26 cellular contexts compared by ENCODE assay signal in the genomic region with DNA sequence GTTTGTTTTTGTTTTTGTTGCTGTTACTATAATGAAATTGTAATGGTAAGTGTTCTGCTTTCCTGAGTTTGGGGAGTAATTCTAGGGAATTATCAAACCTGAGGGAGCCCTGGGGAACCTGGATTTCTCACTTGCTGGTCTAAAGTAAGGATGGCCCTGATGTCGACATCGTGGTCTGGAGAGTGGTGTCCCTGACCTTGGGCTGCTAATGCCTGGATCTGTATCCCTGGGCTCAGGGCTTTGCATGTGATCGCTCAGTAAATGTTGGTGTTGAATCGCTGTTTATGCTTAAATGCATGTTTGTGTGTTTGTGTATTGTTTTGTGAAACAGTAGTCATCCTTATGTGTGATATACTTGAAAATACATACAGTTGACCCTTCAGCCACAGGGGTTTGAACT. TPM values are rescaled to one million over a fixed set of nuclear protein-coding genes. Genes with fewer than 3 reads are reported as not detected.
DNase-seq lines count a peak whose midpoint lies in the region; ATAC-seq and TF ChIP-seq lines count a peak whose summit lies in the region.
"Had no signal": no experiment of that assay in that cellular context is flagged by ENCODE, and none has a peak within 500 bp of the region (broad histone marks: within the 10 kb centered on the region; RNA-seq: fewer than 3 reads in every experiment).

No MANE protein-coding gene starts in this region.

- H3K27me3 ChIP-seq in endodermal cell (ENCODE audit: control insufficient read depth, insufficient read depth, low read length, poor library complexity, severe bottlenecking), result no peaks in the 10 kb centered on the region
- H3K27me3 ChIP-seq: BE2C, SJCRH30 had no signal

- peaks cover 41% of the 10 kb centered on the region for H3K36me3 ChIP-seq in endodermal cell (ENCODE audit: control insufficient read depth, insufficient read depth, low read length)
- H3K36me3 ChIP-seq: BE2C had no signal

- no peak for TF ChIP-seq CTCF in NB4 (IDR thresholded peaks at IDR 0.05; ENCODE audit: low read depth, low read length)
- TF ChIP-seq CTCF in endodermal cell (conservative IDR thresholded peaks at IDR 0.05), result no peak
- no peak for TF ChIP-seq CTCF in chondrocyte (IDR thresholded peaks at IDR 0.05)

- H3K4me3 ChIP-seq in NB4 (ENCODE audit: low read depth, low read length) (peak overlapping the region; percentile 1), endodermal cell (ENCODE audit: low read length) (no peak overlapping the region)
- H3K4me3 ChIP-seq: GM12878, SJCRH30 had no signal

- H3K27ac ChIP-seq in endodermal cell (ENCODE audit: low read depth, low read length), result no peak overlapping the region
- H3K27ac ChIP-seq: HL-60, SJCRH30 had no signal

- H3K27me3 Mint-ChIP-seq in stimulated activated naive CD8-positive, alpha-beta T cell treated with anti-CD3 and anti-CD28 coated beads, Interleukin-15, amount 100 ng/mL, for 72 hours, result no peaks in the 10 kb centered on the region
- H3K27me3 Mint-ChIP-seq in endodermal cell (ENCODE audit: insufficient read depth) (no peaks in the 10 kb centered on the region), chondrocyte (ENCODE audit: low read depth) (no peaks in the 10 kb centered on the region)
- H3K27me3 Mint-ChIP-seq: CD4-positive, CD25-positive, alpha-beta regulatory T cell had no signal

- H3K4me3 Mint-ChIP-seq in stimulated activated naive CD8-positive, alpha-beta T cell treated with anti-CD3 and anti-CD28 coated beads, Interleukin-15, amount 100 ng/mL, for 72 hours, result no peak overlapping the region
- H3K4me3 Mint-ChIP-seq in endodermal cell (no peak overlapping the region), chondrocyte (ENCODE audit: unreplicated experiment) (no peak overlapping the region)

- no peak for TF ChIP-seq POLR2A in NB4 (IDR thresholded peaks at IDR 0.05; ENCODE audit: extremely low read depth, insufficient read length)

- no peak for ATAC-seq in stimulated activated naive CD8-positive, alpha-beta T cell treated with anti-CD3 and anti-CD28 coated beads, Interleukin-15, amount 100 ng/mL, for 72 hours
- ATAC-seq in stimulated activated naive CD8-positive, alpha-beta T cell treated with anti-CD3 and anti-CD28 coated beads, Interleukin-15, Interleukin-2, amounts not matched to agents 100 U/mL and 50 U/mL, for 24 hours, result no peak
- ATAC-seq in HG03108 (IDR thresholded peaks at IDR 0.05; ENCODE audit: unreplicated experiment), result no peak
- ATAC-seq: GM12878, Panc1 had no signal

- no peaks in the 10 kb centered on the region for H3K9me3 ChIP-seq in endodermal cell (ENCODE audit: control insufficient read depth, low read length)
- H3K9me3 ChIP-seq: BE2C, SJCRH30 had no signal

- no peak overlapping the region for H3K9ac ChIP-seq in endodermal cell (ENCODE audit: extremely low read depth, low read length, poor library complexity, severe bottlenecking)

- H3K4me1 ChIP-seq in endodermal cell (ENCODE audit: control insufficient read depth, insufficient read depth, low read length), result no peaks in the 10 kb centered on the region
- H3K4me1 ChIP-seq: BE2C had no signal

- no peak for DNase-seq in stimulated activated naive CD8-positive, alpha-beta T cell treated with anti-CD3 and anti-CD28 coated beads, Interleukin-15, amount 100 ng/mL, for 72 hours
- no peak for DNase-seq in stimulated activated naive CD8-positive, alpha-beta T cell treated with anti-CD3 and anti-CD28 coated beads, Interleukin-15, Interleukin-2, amounts not matched to agents 100 U/mL and 50 U/mL, for 24 hours
- DNase-seq in NB4 (ENCODE audit: low read depth), result no peak
- DNase-seq in endodermal cell, result no peak
- no peak for DNase-seq in germinal center (ENCODE audit: low spot score)
- DNase-seq in chondrocyte (ENCODE audit: low spot score), result no peak
- DNase-seq: BE2C; CD4-positive, CD25-positive, alpha-beta regulatory T cell; COR-L47; DMS 273 treated with DMSO at 0.1 percent for 48 hours; DMS79 treated with DMSO at 0.1 percent for 48 hours; H7; KG1; NCI-H1105 treated with DMSO at 0.1 percent for 48 hours; NCI-H2081; NCI-H2171; NCI-H345; NCI-H524 treated with DMSO at 0.1 percent for 48 hours; NCI-H82; SJCRH30 had no signal

- WGBS in endodermal cell (ENCODE audit: insufficient coverage in 1 of 2, insufficient read length in 1 of 2), 2 experiments, result 96 to 100% methylated on average over 4 of the region's 4 CpGs

- no peaks in the 10 kb centered on the region for H3K9me3 Mint-ChIP-seq in stimulated activated naive CD8-positive, alpha-beta T cell treated with anti-CD3 and anti-CD28 coated beads, Interleukin-15, amount 100 ng/mL, for 72 hours
- no peaks in the 10 kb centered on the region for H3K9me3 Mint-ChIP-seq in endodermal cell
- no peaks in the 10 kb centered on the region for H3K9me3 Mint-ChIP-seq in chondrocyte (ENCODE audit: low read depth)
- H3K9me3 Mint-ChIP-seq: CD4-positive, CD25-positive, alpha-beta regulatory T cell had no signal

- H3K27ac Mint-ChIP-seq in stimulated activated naive CD8-positive, alpha-beta T cell treated with anti-CD3 and anti-CD28 coated beads, Interleukin-15, amount 100 ng/mL, for 72 hours, result peak overlapping the region; percentile 15 to 64
- H3K27ac Mint-ChIP-seq in endodermal cell, result peak overlapping the region; percentile 48
- no peak overlapping the region for H3K27ac Mint-ChIP-seq in chondrocyte (ENCODE audit: unreplicated experiment)

- peaks cover 64% of the 10 kb centered on the region for H3K4me1 Mint-ChIP-seq in stimulated activated naive CD8-positive, alpha-beta T cell treated with anti-CD3 and anti-CD28 coated beads, Interleukin-15, amount 100 ng/mL, for 72 hours
- H3K4me1 Mint-ChIP-seq in endodermal cell, result peaks cover 8% of the 10 kb centered on the region
- H3K4me1 Mint-ChIP-seq in chondrocyte (ENCODE audit: low read depth), result peaks cover 31% of the 10 kb centered on the region

- H3K36me3 Mint-ChIP-seq in endodermal cell (ENCODE audit: low read depth) (peaks cover 19% of the 10 kb centered on the region), chondrocyte (ENCODE audit: low read depth) (peaks cover 5% of the 10 kb centered on the region)

RNA-seq across cellular contexts. Expression of gene ACP1, which starts 6.1 kb away (rescaled TPM):
- total RNA-seq in endodermal cell (100 to 1,000 TPM; 111 to 144 TPM), chondrocyte (79.6 to 89.8 TPM (median 82.7 TPM) in 3 replicates)
- 171 TPM for polyA plus RNA-seq in endodermal cell (2013, experiment 1 of 2)
- polyA plus RNA-seq in endodermal cell (2013, experiment 2 of 2), result 164 TPM

RNA-seq across cellular contexts. Expression of gene SH3YL1, which starts 7.0 kb away (rescaled TPM):
- total RNA-seq in endodermal cell (10 to 100 TPM; 33.6 to 39.0 TPM), chondrocyte (33.7 to 52.9 TPM (median 36.1 TPM) in 3 replicates)
- polyA plus RNA-seq in endodermal cell (2013, experiment 1 of 2), result 39.0 TPM
- polyA plus RNA-seq in endodermal cell (2013, experiment 2 of 2), result 30.5 TPM

RNA-seq across cellular contexts. Expression of gene ALKAL2, which starts 17.0 kb away (rescaled TPM):
- total RNA-seq in endodermal cell (under 1 TPM; 0.44 to 0.53 TPM), chondrocyte (150 to 164 TPM (median 154 TPM) in 3 replicates)
- polyA plus RNA-seq in endodermal cell (2013, experiment 1 of 2), result 4.5 TPM
- 5.1 TPM for polyA plus RNA-seq in endodermal cell (2013, experiment 2 of 2)
- total RNA-seq: A673; CD4-positive, CD25-positive, alpha-beta regulatory T cell; GM12878; HT-29 had no signal

Comparison
In these comparisons a context has a peak if more than half of its experiments do, and no peak if none do; other contexts are left out.
1. RNA of gene ALKAL2, which starts 17.0 kb away (total RNA-seq): 150 to 164 TPM in chondrocyte; 0.44 to 0.53 TPM in endodermal cell; every median in the first group is over 10 times any median in the second.